In genomic region chr11:91792779-91793262, GRCh38 we compare ENCODE assay signal across 26 cellular contexts.
A peak's percentile ranks its signal among the peaks of the same experiment; 100 is the strongest.
DNase-seq lines count a peak whose midpoint lies in the region; ATAC-seq and TF ChIP-seq lines count a peak whose summit lies in the region.
"Had no signal": no experiment of that assay in that cellular context is flagged by ENCODE, and none has a peak within 500 bp of the region (broad histone marks: within the 10 kb centered on the region; RNA-seq: fewer than 3 reads in every experiment).

No MANE protein-coding gene starts in this region.

- WGBS in trophoblast cell (ENCODE audit: extremely low coverage, insufficient coverage, insufficient read length) = no CpG with 5 or more reads among the region's 4 CpGs

- H3K23ac ChIP-seq in trophoblast cell (ENCODE audit: low read length) = no peak overlapping the region

- H3K18ac ChIP-seq in trophoblast cell (ENCODE audit: low read length) = peak overlapping the region; percentile 25

- H3K9me3 ChIP-seq in trophoblast cell (ENCODE audit: insufficient read depth, low read depth, low read length) = no peaks in the 10 kb centered on the region
- H3K9me3 ChIP-seq: HAP-1, mucosa of descending colon, pancreas, right atrium auricular region, tibial artery had no signal

- intact Hi-C loops in CD14-positive monocyte (cut with micrococcal nuclease) = no loop called here

- DNase-seq in HT1080 (ENCODE audit: low read depth) = peak; percentile 34
- no peak for DNase-seq in T-helper 2 cell treated with Interferon-gamma antibody and Interleukin-4, amounts not matched to agents 5 μg/mL and 100 μg/mL, for 36 hours (ENCODE audit: low spot score)
- DNase-seq in glutamatergic neuron = no peak
- no peak for DNase-seq in trophoblast cell
- no peak for DNase-seq in GM13977 (ENCODE audit: low spot score)
- no peak for DNase-seq in CD14-positive monocyte (ENCODE audit: low spot score)
- DNase-seq: activated CD4-positive, alpha-beta T cell treated with anti-CD3 and anti-CD28 coated beads, Interleukin-2, amount 50 U/mL, for 4 hours; activated CD4-positive, CD25-positive, alpha-beta regulatory T cell; activated naive CD4-positive, alpha-beta T cell treated with Interleukin-2 at 50 U/mL for 16 hours; activated T-cell treated with anti-CD3 and anti-CD28 coated beads, Interleukin-2, amount 50 U/mL, for 72 hours; cerebellar nuclear complex; dorsolateral prefrontal cortex; KG1; left ventricle myocardium superior; mucosa of descending colon; NCI-H1436 treated with DMSO at 0.1 percent for 48 hours; NCI-H446 treated with DMSO at 0.1 percent for 48 hours; pancreas; stimulated activated CD4-positive, alpha-beta T cell treated with anti-CD3 and anti-CD28 coated beads, Interleukin-2, amount 100 ng/mL, for 24 hours; tibial artery had no signal

- peaks cover 9% of the 10 kb centered on the region for H3K4me1 Mint-ChIP-seq in T-helper 2 cell treated with Interferon-gamma antibody and Interleukin-4, amounts not matched to agents 5 μg/mL and 100 μg/mL, for 36 hours (ENCODE audit: low read depth)
- H3K4me1 Mint-ChIP-seq in glutamatergic neuron (ENCODE audit: low read depth, unreplicated experiment) = peaks cover 25% of the 10 kb centered on the region
- no peaks in the 10 kb centered on the region for H3K4me1 Mint-ChIP-seq in CD14-positive monocyte

- in situ Hi-C loops in GM13977 (cut with MboI; ENCODE audit: low pct_unique_long_range_greater_than_20kb, low sequenced_read_pairs, unreplicated experiment) = no loop called here

- H2AFZ ChIP-seq in trophoblast cell (ENCODE audit: insufficient read depth, low read length, poor library complexity) = no peak overlapping the region

- peak overlapping the region; percentile 85 for H2BK12ac ChIP-seq in trophoblast cell (ENCODE audit: low read length)

- H3K14ac ChIP-seq in trophoblast cell (ENCODE audit: low read length) = peak overlapping the region; percentile 76

- peaks cover 2% of the 10 kb centered on the region for H3K79me2 ChIP-seq in trophoblast cell (ENCODE audit: control insufficient read depth, insufficient read depth, low read length, poor library complexity)

- H3K4me3 ChIP-seq in trophoblast cell (ENCODE audit: low read depth, low read length) = no peak overlapping the region
- H3K4me3 ChIP-seq: dorsolateral prefrontal cortex, GM12878, HAP-1, mucosa of descending colon, pancreas, right atrium auricular region, tibial artery had no signal

- H3K4ac ChIP-seq in trophoblast cell (ENCODE audit: low read depth, low read length) = no peak overlapping the region

- H3K27ac Mint-ChIP-seq in T-helper 2 cell treated with Interferon-gamma antibody and Interleukin-4, amounts not matched to agents 5 μg/mL and 100 μg/mL, for 36 hours = peak overlapping the region; percentile 55
- H3K27ac Mint-ChIP-seq in glutamatergic neuron (ENCODE audit: unreplicated experiment) = peak overlapping the region; percentile 91
- H3K27ac Mint-ChIP-seq in CD14-positive monocyte = no peak overlapping the region
- H3K27ac Mint-ChIP-seq: activated T-cell treated with anti-CD3 and anti-CD28 coated beads, Interleukin-2, amount 50 U/mL, for 72 hours; brain; natural killer cell treated with Interleukin-12 subunit alpha and Interleukin-12 subunit beta and Interleukin-15 and Interleukin-18, amount 100 ng/mL, for 72 hours had no signal

- H2AK5ac ChIP-seq in trophoblast cell (ENCODE audit: low read length) = peak overlapping the region; percentile 39

- H3K27me3 ChIP-seq in trophoblast cell (ENCODE audit: insufficient read depth, low read length) = no peaks in the 10 kb centered on the region
- H3K27me3 ChIP-seq: dorsolateral prefrontal cortex, pancreas, right atrium auricular region, tibial artery had no signal

- peak overlapping the region; percentile 77 for H2BK5ac ChIP-seq in trophoblast cell (ENCODE audit: low read depth, low read length, poor library complexity)

- H4K12ac ChIP-seq in trophoblast cell (ENCODE audit: low read depth, low read length) = no peak overlapping the region

- H3K36me3 ChIP-seq in trophoblast cell (ENCODE audit: control insufficient read depth in 1 of 2, insufficient read depth in 2 of 2, low read length in 2 of 2) = no peaks in the 10 kb centered on the region
- H3K36me3 ChIP-seq: HAP-1, pancreas, right atrium auricular region, tibial artery had no signal

- H3K4me2 ChIP-seq in trophoblast cell (ENCODE audit: low read length) = no peak overlapping the region

- H3K27ac ChIP-seq in trophoblast cell (ENCODE audit: low read depth, low read length) = peak overlapping the region; percentile 4
- H3K27ac ChIP-seq: dorsolateral prefrontal cortex, pancreas, right atrium auricular region, tibial artery had no signal

- ATAC-seq in HG03571 (IDR thresholded peaks at IDR 0.05; ENCODE audit: unreplicated experiment) = no peak
- ATAC-seq: activated T-cell treated with anti-CD3 and anti-CD28 coated beads, Interleukin-2, amount 50 U/mL, for 72 hours; GM12878; left ventricle myocardium superior; mucosa of descending colon; natural killer cell treated with Interleukin-12 subunit alpha and Interleukin-12 subunit beta and Interleukin-15 and Interleukin-18, amount 100 ng/mL, for 72 hours; pancreas had no signal

- H2BK120ac ChIP-seq in trophoblast cell (ENCODE audit: insufficient read depth, low read length, poor library complexity) = peak overlapping the region; percentile 90

- peak overlapping the region; percentile 90 for H4K91ac ChIP-seq in trophoblast cell (ENCODE audit: low read depth, low read length)

- TF ChIP-seq CTCF in glutamatergic neuron (IDR thresholded peaks at IDR 0.05; ENCODE audit: partially characterized antibody, unreplicated experiment) (no peak), GM13977 (IDR thresholded peaks at IDR 0.05; ENCODE audit: extremely low read depth, insufficient read depth, missing control alignments) (no peak), CD14-positive monocyte (IDR thresholded peaks at IDR 0.05) (no peak)

- peaks cover 7 to 13% of the 10 kb centered on the region in 2 experiments for H3K4me1 ChIP-seq in trophoblast cell (ENCODE audit: control insufficient read depth in 1 of 2, insufficient read depth in 2 of 2, low read length in 2 of 2)
- H3K4me1 ChIP-seq: HAP-1, right atrium auricular region had no signal

- H3K9ac ChIP-seq in trophoblast cell (ENCODE audit: low read length) = no peak overlapping the region

- H3K36me3 Mint-ChIP-seq in T-helper 2 cell treated with Interferon-gamma antibody and Interleukin-4, amounts not matched to agents 5 μg/mL and 100 μg/mL, for 36 hours (ENCODE audit: low read depth) = no peaks in the 10 kb centered on the region
- H3K36me3 Mint-ChIP-seq in glutamatergic neuron (ENCODE audit: unreplicated experiment) = no peaks in the 10 kb centered on the region
- no peaks in the 10 kb centered on the region for H3K36me3 Mint-ChIP-seq in CD14-positive monocyte
- H3K36me3 Mint-ChIP-seq: brain; natural killer cell treated with Interleukin-12 subunit alpha and Interleukin-12 subunit beta and Interleukin-15 and Interleukin-18, amount 100 ng/mL, for 72 hours had no signal

- H3K79me1 ChIP-seq in trophoblast cell (ENCODE audit: low read length) = peaks cover 11% of the 10 kb centered on the region

- H4K8ac ChIP-seq in trophoblast cell (ENCODE audit: low read depth, low read length) = peak overlapping the region; percentile 42

- H3K27me3 Mint-ChIP-seq in T-helper 2 cell treated with Interferon-gamma antibody and Interleukin-4, amounts not matched to agents 5 μg/mL and 100 μg/mL, for 36 hours (ENCODE audit: low read depth) = no peaks in the 10 kb centered on the region
- H3K27me3 Mint-ChIP-seq in glutamatergic neuron (ENCODE audit: unreplicated experiment) (peaks cover 4% of the 10 kb centered on the region), CD14-positive monocyte (ENCODE audit: low read depth in 3 of 3) (no peaks in the 10 kb centered on the region)
- H3K27me3 Mint-ChIP-seq: brain; natural killer cell treated with Interleukin-12 subunit alpha and Interleukin-12 subunit beta and Interleukin-15 and Interleukin-18, amount 100 ng/mL, for 72 hours had no signal

- H3K9me3 Mint-ChIP-seq in T-helper 2 cell treated with Interferon-gamma antibody and Interleukin-4, amounts not matched to agents 5 μg/mL and 100 μg/mL, for 36 hours = peaks cover 15% of the 10 kb centered on the region
- H3K9me3 Mint-ChIP-seq in glutamatergic neuron (ENCODE audit: unreplicated experiment) (peaks cover 6% of the 10 kb centered on the region), CD14-positive monocyte (peaks cover 0 to 2% (median 0%) of the 10 kb centered on the region in 7 donors)
- H3K9me3 Mint-ChIP-seq: brain had no signal

- no peak overlapping the region for H3K4me3 Mint-ChIP-seq in T-helper 2 cell treated with Interferon-gamma antibody and Interleukin-4, amounts not matched to agents 5 μg/mL and 100 μg/mL, for 36 hours
- peak overlapping the region; percentile 72 for H3K4me3 Mint-ChIP-seq in glutamatergic neuron (ENCODE audit: unreplicated experiment)
- no peak overlapping the region for H3K4me3 Mint-ChIP-seq in CD14-positive monocyte
- H3K4me3 Mint-ChIP-seq: activated T-cell treated with anti-CD3 and anti-CD28 coated beads, Interleukin-2, amount 50 U/mL, for 72 hours; brain; natural killer cell treated with Interleukin-12 subunit alpha and Interleukin-12 subunit beta and Interleukin-15 and Interleukin-18, amount 100 ng/mL, for 72 hours had no signal

Comparison
In these comparisons a context has a peak if more than half of its experiments do, and no peak if none do; other contexts are left out.
1. H3K27ac Mint-ChIP-seq: peak in T-helper 2 cell treated with Interferon-gamma antibody and Interleukin-4, amounts not matched to agents 5 μg/mL and 100 μg/mL, for 36 hours (single experiment) and glutamatergic neuron (single experiment); none in CD14-positive monocyte (0 of 7).